In the genomic region with DNA sequence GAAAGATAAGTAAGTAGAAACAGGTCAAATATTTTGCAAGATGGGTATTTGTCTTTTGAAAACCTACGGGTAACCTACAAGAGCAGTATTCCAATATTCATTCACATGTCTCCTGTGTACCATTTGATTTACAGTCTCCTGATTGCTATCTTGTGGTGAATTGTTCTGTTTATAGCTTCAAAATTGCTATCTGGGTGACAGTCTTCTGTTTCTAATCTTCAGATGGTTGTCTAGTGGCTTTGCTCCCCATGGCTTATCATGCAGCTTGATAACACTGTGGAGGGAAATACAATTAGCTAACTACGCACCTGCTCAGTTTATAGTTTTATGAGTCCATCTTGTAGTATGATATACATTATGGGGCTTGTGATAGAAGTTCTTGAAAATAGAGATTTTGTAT, we compare ENCODE assay signal across 14 cellular contexts.
DNase-seq lines count a peak whose midpoint lies in the region; ATAC-seq and TF ChIP-seq lines count a peak whose summit lies in the region.
"Had no signal": no experiment of that assay in that cellular context is flagged by ENCODE, and none has a peak within 500 bp of the region (broad histone marks: within the 10 kb centered on the region; RNA-seq: fewer than 3 reads in every experiment).

No MANE protein-coding gene starts in this region.

- POLR2A ChIA-PET in HEK293 (lab: Yijun Ruan, JAX), result no interaction called here

- ATAC-seq in mucosa of descending colon (peak; percentile 80), HG03342 (IDR thresholded peaks at IDR 0.05; ENCODE audit: unreplicated experiment) (no peak), HG02759 (IDR thresholded peaks at IDR 0.05; ENCODE audit: unreplicated experiment) (no peak)

- H3K4me1 ChIP-seq in HEK293 (ENCODE audit: control insufficient read depth, insufficient read depth, low read length) (no peaks in the 10 kb centered on the region), mucosa of descending colon (ENCODE audit: low read depth) (no peaks in the 10 kb centered on the region)
- H3K4me1 ChIP-seq: BE2C had no signal

- intact Hi-C loops in mucosa of descending colon (cut with DNase I, micrococcal nuclease), result no loop called here

- H3K36me3 ChIP-seq in HEK293 (ENCODE audit: control insufficient read depth in 2 of 2, insufficient read depth in 1 of 2, low read length in 2 of 2) (no peaks in the 10 kb centered on the region), mucosa of descending colon (ENCODE audit: low read depth) (no peaks in the 10 kb centered on the region)
- H3K36me3 ChIP-seq: BE2C had no signal

- H3K9me3 ChIP-seq in HEK293 (ENCODE audit: control insufficient read depth, insufficient read depth, low read depth, low read length) (no peaks in the 10 kb centered on the region), mucosa of descending colon (no peaks in the 10 kb centered on the region)
- H3K9me3 ChIP-seq: BE2C had no signal

- H3K4me3 ChIP-seq in HEK293 (ENCODE audit: low read depth, low read length), result no peak overlapping the region
- no peak overlapping the region for H3K4me3 ChIP-seq in mucosa of descending colon

- H3K27ac ChIP-seq in HEK293 (ENCODE audit: extremely low read depth, low read depth, low read length), result no peak overlapping the region
- H3K27ac ChIP-seq: C4-2B had no signal

- DNase-seq in NCI-H146 treated with DMSO at 0.1 percent for 48 hours (lab: John Stamatoyannopoulos, UW; ENCODE audit: unreplicated experiment) (peak; percentile 85), SK-N-DZ (ENCODE audit: low spot score) (peak; percentile 94), mucosa of descending colon (peak in 1 of 3 donors; percentile 12)
- DNase-seq in activated naive CD4-positive, alpha-beta T cell treated with anti-CD3 and anti-CD28 coated beads, Interleukin-2, amount 50 U/mL, for 16 hours, result no peak
- DNase-seq: BE2C; CD4-positive, alpha-beta memory T cell; DMS79 treated with DMSO at 0.1 percent for 48 hours; EL; GOT3; H9 had no signal

- CTCF ChIA-PET in HEK293 (lab: Yijun Ruan, JAX), result no interaction called here

- TF ChIP-seq CTCF in HEK293 (tag by site-specific recombination; IDR thresholded peaks at IDR 0.05) (no peak), mucosa of descending colon (IDR thresholded peaks at IDR 0.05) (no peak)

TF ChIP-seq in HEK293, 187 proteins besides CTCF, POLR2A, EP300 and RAD21:
- TF ChIP-seq TCF7L2 (IDR thresholded peaks at IDR 0.05; ENCODE audit: borderline replicate concordance, low read depth, low read length) (peak; percentile 41; the same call in 1 of the 2 replicates), ZNF677 (tag by site-specific recombination; IDR thresholded peaks at IDR 0.05) (0 out of 2 replicates have a peak, but pooled peaks have one; percentile 30), ZNF175 (tag by site-specific recombination; IDR thresholded peaks at IDR 0.05) (no peak)
TF ChIP-seq in HEK293: peak in this region for 2.
